29 cellular contexts compared by ENCODE assay signal in genomic region chr6:156451726-156452125, GRCh38.
"Had no signal": no experiment of that assay in that cellular context is flagged by ENCODE, and none has a peak within 500 bp of the region (broad histone marks: within the 10 kb centered on the region; RNA-seq: fewer than 3 reads in every experiment).

No MANE protein-coding gene starts in this region.

- H3K4me3 ChIP-seq: pancreas, prostate gland, right atrium auricular region, skin epidermis, stomach, thoracic aorta, thyroid gland, tibial nerve, upper lobe of left lung, vagina had no signal

- ATAC-seq: naive thymus-derived CD8-positive, alpha-beta T cell; natural killer cell treated with Interleukin-12 subunit alpha and Interleukin-12 subunit beta and Interleukin-15 and Interleukin-18, amount 100 ng/mL, for 72 hours; pancreas; sciatic nerve; stimulated activated effector memory CD8-positive, alpha-beta T cell treated with anti-CD3 and anti-CD28 coated beads, Interleukin-12 subunit alpha, Interleukin-12 subunit beta, amount 100 ng/mL, for 72 hours; stimulated activated naive B cell treated with anti-CD40 and anti-IgM and Interleukin-4, amounts not matched to agents 10 μg/mL and 1 μg/mL and 100 μg/mL, for 72 hours had no signal

- H3K9me3 Mint-ChIP-seq: natural killer cell treated with Interleukin-12 subunit alpha and Interleukin-12 subunit beta and Interleukin-15 and Interleukin-18, amount 100 ng/mL, for 72 hours; neural crest cell; stimulated activated effector memory CD8-positive, alpha-beta T cell treated with anti-CD3 and anti-CD28 coated beads, Interleukin-12 subunit alpha, Interleukin-12 subunit beta, amount 100 ng/mL, for 72 hours; stimulated activated naive CD8-positive, alpha-beta T cell treated with anti-CD3 and anti-CD28 coated beads, Interleukin-15, Interleukin-2, amounts not matched to agents 100 ng/mL and 50 ng/mL, for 24 hours had no signal

- H3K4me1 ChIP-seq: pancreas, prostate gland, right atrium auricular region, tibial nerve, vagina had no signal

- H3K27me3 ChIP-seq: neutrophil, pancreas, right atrium auricular region, stomach, thyroid gland, tibial nerve, upper lobe of left lung, vagina had no signal

- H3K36me3 Mint-ChIP-seq: naive B cell; natural killer cell treated with Interleukin-12 subunit alpha and Interleukin-12 subunit beta and Interleukin-15 and Interleukin-18, amount 100 ng/mL, for 72 hours; stimulated activated effector memory CD8-positive, alpha-beta T cell treated with anti-CD3 and anti-CD28 coated beads, Interleukin-12 subunit alpha, Interleukin-12 subunit beta, amount 100 ng/mL, for 72 hours had no signal

- H3K36me3 ChIP-seq: neutrophil, pancreas, prostate gland, right atrium auricular region, stomach, thoracic aorta, thyroid gland, tibial nerve, upper lobe of left lung, vagina had no signal

- H3K27ac Mint-ChIP-seq: naive B cell; naive thymus-derived CD8-positive, alpha-beta T cell; natural killer cell treated with Interleukin-12 subunit alpha and Interleukin-12 subunit beta and Interleukin-15 and Interleukin-18, amount 100 ng/mL, for 72 hours; nephron progenitor cell; stimulated activated effector memory CD8-positive, alpha-beta T cell treated with anti-CD3 and anti-CD28 coated beads, Interleukin-12 subunit alpha, Interleukin-12 subunit beta, amount 100 ng/mL, for 72 hours; stimulated activated naive B cell treated with anti-CD40 and anti-IgM and Interleukin-4, amounts not matched to agents 10 μg/mL and 1 μg/mL and 100 μg/mL, for 72 hours; stimulated activated naive CD8-positive, alpha-beta T cell treated with anti-CD3 and anti-CD28 coated beads, Interleukin-15, Interleukin-2, amounts not matched to agents 100 ng/mL and 50 ng/mL, for 24 hours had no signal

- H3K27ac ChIP-seq: neutrophil, pancreas, prostate gland, right atrium auricular region, stomach, thoracic aorta, thyroid gland, tibial nerve, upper lobe of left lung, vagina had no signal

- FAIRE-seq: pancreas, urothelium cell line had no signal

- H3K27me3 Mint-ChIP-seq: stimulated activated naive B cell treated with anti-CD40 and anti-IgM and Interleukin-4, amounts not matched to agents 10 μg/mL and 1 μg/mL and 100 μg/mL, for 72 hours had no signal

- DNase-seq: naive B cell; naive thymus-derived CD8-positive, alpha-beta T cell; nephron progenitor cell; nucleus accumbens; pancreas; retina; stimulated activated CD4-positive, alpha-beta T cell treated with anti-CD3 and anti-CD28 coated beads, Interleukin-15, amount 100 ng/mL, for 24 hours; stimulated activated CD4-positive, alpha-beta T cell treated with anti-CD3 and anti-CD28 coated beads, Interleukin-2, amount 100 ng/mL, for 24 hours; stimulated activated CD4-positive, alpha-beta T cell treated with anti-CD3 and anti-CD28 coated beads, Interleukin-2, amount 100 ng/mL, for 48 hours; stimulated activated CD4-positive, alpha-beta T cell treated with anti-CD3 and anti-CD28 coated beads, Interleukin-4, amount 100 ng/mL, for 24 hours; stimulated activated naive B cell treated with anti-CD40 and anti-IgM and Interleukin-4, amounts not matched to agents 10 μg/mL and 1 μg/mL and 100 μg/mL, for 72 hours; stimulated activated naive CD4-positive, alpha-beta T cell treated with Interleukin-2 at 50 U/mL for 16 hours; stomach; thyroid gland; trophoblast cell; upper lobe of left lung had no signal

- H3K4me3 Mint-ChIP-seq: naive B cell; naive thymus-derived CD8-positive, alpha-beta T cell; natural killer cell treated with Interleukin-12 subunit alpha and Interleukin-12 subunit beta and Interleukin-15 and Interleukin-18, amount 100 ng/mL, for 72 hours; nephron progenitor cell; neural crest cell; stimulated activated effector memory CD8-positive, alpha-beta T cell treated with anti-CD3 and anti-CD28 coated beads, Interleukin-12 subunit alpha, Interleukin-12 subunit beta, amount 100 ng/mL, for 72 hours; stimulated activated naive B cell treated with anti-CD40 and anti-IgM and Interleukin-4, amounts not matched to agents 10 μg/mL and 1 μg/mL and 100 μg/mL, for 72 hours; stimulated activated naive CD8-positive, alpha-beta T cell treated with anti-CD3 and anti-CD28 coated beads, Interleukin-15, Interleukin-2, amounts not matched to agents 100 ng/mL and 50 ng/mL, for 24 hours had no signal

- H3K4me1 Mint-ChIP-seq: nephron progenitor cell; neural crest cell; stimulated activated effector memory CD8-positive, alpha-beta T cell treated with anti-CD3 and anti-CD28 coated beads, Interleukin-12 subunit alpha, Interleukin-12 subunit beta, amount 100 ng/mL, for 72 hours had no signal

- H3K9me3 ChIP-seq: neutrophil, pancreas, prostate gland, right atrium auricular region, stomach, thoracic aorta, thyroid gland, tibial nerve, upper lobe of left lung, vagina had no signal
